1 cellular context compared by ENCODE assay signal in the genomic region with DNA sequence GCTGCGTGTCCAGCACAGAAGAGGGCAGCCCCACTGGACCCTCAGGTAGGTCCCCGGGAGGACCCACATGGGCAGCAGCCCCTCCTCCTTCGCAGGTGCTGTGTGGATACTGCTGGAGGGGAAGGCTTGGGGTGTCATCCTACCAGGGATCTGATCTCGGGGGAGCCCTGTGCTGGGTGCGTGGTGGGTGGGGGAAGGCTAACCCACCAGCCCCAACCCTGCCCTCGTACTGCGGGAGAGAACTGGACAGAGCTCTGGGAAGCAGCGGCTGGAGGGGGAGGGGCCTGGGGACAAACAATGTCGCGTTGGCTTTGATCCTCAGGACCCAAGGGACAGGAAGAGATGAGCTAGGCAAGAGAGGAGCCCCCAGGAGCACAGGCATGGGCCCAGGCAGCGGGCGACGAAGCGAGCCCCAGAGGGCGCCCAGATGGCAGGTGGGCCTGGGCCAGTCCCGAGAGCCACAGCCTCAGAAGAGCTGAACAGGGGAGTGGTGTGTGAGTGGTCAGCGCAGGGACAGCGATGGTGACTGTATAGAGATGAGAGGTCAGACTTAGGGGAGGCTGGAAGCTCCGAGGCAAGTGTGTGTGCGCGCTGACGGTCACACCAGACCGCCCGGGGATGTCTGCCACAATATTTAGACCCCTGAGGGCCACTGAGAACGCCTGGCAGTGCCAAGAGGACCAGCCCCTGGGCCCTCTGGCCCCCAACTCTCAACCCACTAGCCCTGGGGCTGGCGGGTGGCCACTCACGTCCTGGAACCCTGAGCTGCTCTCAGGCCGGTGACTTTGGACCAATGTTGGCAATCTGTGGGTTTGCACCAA.
TF ChIP-seq lines count a peak whose summit lies in the region.

No MANE protein-coding gene starts in this region.

TF ChIP-seq in HCT116, 20 proteins besides CTCF, POLR2A, EP300 and RAD21:
- TF ChIP-seq REST (IDR thresholded peaks at IDR 0.05; ENCODE audit: low read depth): no peak
